6 cellular contexts compared by ENCODE assay signal in genomic region chr1:87715471-87715870, GRCh38.
"Had no signal": no experiment of that assay in that cellular context is flagged by ENCODE, and none has a peak within 500 bp of the region (broad histone marks: within the 10 kb centered on the region; RNA-seq: fewer than 3 reads in every experiment).

No MANE protein-coding gene starts in this region.

- H3K27ac ChIP-seq: GM23248 had no signal

- DNase-seq: GM23248, GOT3, H7, HCEC 1CT, IMR-90, KBM-7 had no signal

- H3K4me3 ChIP-seq: GM23248 had no signal

- H2AFZ ChIP-seq: GM23248 had no signal

- H3K9ac ChIP-seq: GM23248 had no signal
